8 cellular contexts compared by ENCODE assay signal in the genomic region with DNA sequence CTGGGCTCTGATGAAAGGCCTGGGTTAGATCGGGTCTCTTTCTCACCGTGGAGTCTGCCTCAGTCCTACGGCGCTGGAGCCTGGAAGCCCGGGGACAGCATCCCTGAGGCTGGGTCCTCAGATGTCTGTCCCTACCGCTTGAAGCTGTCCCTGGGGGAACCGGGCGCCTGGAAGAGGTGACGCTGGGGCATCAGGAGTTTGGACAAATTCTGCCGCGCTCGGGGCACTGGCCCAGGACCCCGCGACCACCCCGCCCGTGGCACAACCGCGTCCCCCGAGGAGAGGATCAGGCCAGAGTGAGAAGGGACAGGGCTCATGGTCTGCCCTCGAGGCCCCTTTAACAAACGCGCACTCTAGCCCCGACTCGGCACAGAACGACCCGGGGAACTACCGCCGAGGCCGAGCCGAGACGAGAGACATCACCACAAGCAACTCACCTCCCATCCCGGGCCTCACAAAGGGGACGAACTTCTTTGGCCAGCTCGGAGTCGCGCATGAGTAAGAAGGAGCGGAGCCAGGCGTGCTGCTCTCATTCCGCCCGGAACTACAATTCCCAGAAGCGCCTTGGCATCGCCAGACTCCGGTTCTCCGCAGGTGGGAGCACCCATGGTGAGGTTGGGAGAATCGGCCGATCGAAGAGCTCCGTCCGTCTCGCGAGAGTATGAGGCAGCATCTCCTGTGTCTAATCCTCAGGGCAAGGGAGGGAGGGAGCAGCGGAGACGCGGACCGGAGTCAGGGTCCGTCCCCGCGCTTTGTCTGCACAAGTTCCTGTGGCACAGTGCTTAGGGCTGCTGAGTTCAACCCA. TPM values are rescaled to one million over a fixed set of nuclear protein-coding genes. Genes with fewer than 3 reads are reported as not detected.
DNase-seq lines count a peak whose midpoint lies in the region; ATAC-seq, FAIRE-seq and TF ChIP-seq lines count a peak whose summit lies in the region.
"Not testable (repeated sequence)": the region's sequence is repeated elsewhere in the genome, so short reads cannot be mapped to it uniquely, and the experiment has no call there.

A gene (minus strand): TSS at position 548 of the 805 bp plus-strand sequence. CDS start 663 bp downstream, outside the sequence.

- H3K27ac Mint-ChIP-seq in mesothelial cell of epicardium: peak within 1 kb of the TSS; percentile 75

- in situ Hi-C loops in Caki2 (cut with HindIII; ENCODE audit: low pct_unique_long_range_greater_than_20kb, low sequenced_read_pairs): not testable (repeated sequence)

- peak within 1 kb of the TSS; percentile 65; the same call in 1 of the 2 replicates for H3K9ac ChIP-seq in OCI-LY1 (ENCODE audit: low read length)

- not testable (repeated sequence) for H3K9me3 Mint-ChIP-seq in mesothelial cell of epicardium

- DNase-seq in Caki2 (ENCODE audit: low read depth) (peak; percentile 88), HTR-8/SVneo (ENCODE audit: insufficient read length, low spot score) (peak; percentile 97), activated T-cell treated with anti-CD3 and anti-CD28 coated beads for 4 hours (peak; percentile 45), epithelial cell of prostate (ENCODE audit: low read depth, low spot score) (peak; percentile 29), mesothelial cell of epicardium (ENCODE audit: low spot score in 2 of 2, unreplicated experiment in 2 of 2) (peak; percentile 56 to 74)
- DNase-seq in stimulated activated CD8-positive, alpha-beta memory T cell treated with anti-CD3 and anti-CD28 coated beads, Interleukin-12 subunit alpha, Interleukin-12 subunit beta, amount 100 ng/mL, for 4 hours (ENCODE audit: low read depth): peak; percentile 66

- H3K36me3 ChIP-seq in OCI-LY1 (ENCODE audit: insufficient read depth, low read length): not testable (repeated sequence)

- H3K27ac ChIP-seq in OCI-LY1 (ENCODE audit: low read depth, low read length, poor library complexity, severe bottlenecking); epithelial cell of prostate: not testable (repeated sequence)

- H3K4me3 Mint-ChIP-seq in mesothelial cell of epicardium: peak within 1 kb of the TSS; percentile 77

- H3K4me3 ChIP-seq in OCI-LY1 (ENCODE audit: low read depth, low read length, poor library complexity, severe bottlenecking): peak within 1 kb of the TSS; percentile 66

- H4K20me1 ChIP-seq in OCI-LY1 (ENCODE audit: insufficient read depth, low read length): not testable (repeated sequence)

- peak within 1 kb of the TSS; percentile 65 for H3K4me2 ChIP-seq in OCI-LY1 (ENCODE audit: low read length)

- peak; percentile 99 for FAIRE-seq in HTR-8/SVneo (lab: Jason Lieb, UNC)

- H2AFZ ChIP-seq in OCI-LY1 (ENCODE audit: low read length): not testable (repeated sequence)

- TF ChIP-seq CTCF in OCI-LY1 (IDR thresholded peaks at IDR 0.05; ENCODE audit: low read length); mesothelial cell of epicardium (IDR thresholded peaks at IDR 0.05; ENCODE audit: unreplicated experiment): not testable (repeated sequence)

- not testable (repeated sequence) for H3K4me1 ChIP-seq in OCI-LY1 (ENCODE audit: insufficient read depth, low read length, severe bottlenecking)

- H3K27me3 Mint-ChIP-seq in mesothelial cell of epicardium (ENCODE audit: low read depth): not testable (repeated sequence)

- H3F3A ChIP-seq in OCI-LY1 (ENCODE audit: insufficient read depth, low read length): not testable (repeated sequence)

- not testable (repeated sequence) for H3K27me3 ChIP-seq in OCI-LY1 (ENCODE audit: insufficient read depth, low read length)

- ATAC-seq in GM21526 (IDR thresholded peaks at IDR 0.05; ENCODE audit: low FRiP score, unreplicated experiment): peak; percentile 82

- not testable (repeated sequence) for H3K4me1 Mint-ChIP-seq in mesothelial cell of epicardium

- not testable (repeated sequence) for H3K9me2 ChIP-seq in OCI-LY1 (ENCODE audit: low read depth, low read length)

- not testable (repeated sequence) for H3K9me3 ChIP-seq in OCI-LY1 (ENCODE audit: low read length)

- H3K79me2 ChIP-seq in OCI-LY1 (ENCODE audit: insufficient read depth, low read length): not testable (repeated sequence)

- H3K36me3 Mint-ChIP-seq in mesothelial cell of epicardium: peaks cover 22% of the 10 kb centered on the region

RNA-seq across cellular contexts. Expression of the gene that starts here (rescaled TPM):
- total RNA-seq in Caki2 (2014; rRNA removed; shearing (Covaris generic); ENCODE audit: low replicate concordance): 0.10 TPM in 1 of 2 replicates, not detected in the other
- total RNA-seq in mesothelial cell of epicardium: 20.4 to 21.3 TPM (median 20.9 TPM) in 3 replicates

Comparison
In these comparisons a context has a peak if more than half of its experiments do, and no peak if none do; other contexts are left out.
1. RNA of the gene that starts here (total RNA-seq): 20.4 to 21.3 TPM in mesothelial cell of epicardium; 0.10 TPM in Caki2; every median in the first group is over 10 times any median in the second.
2. Peak in DNase-seq in Caki2; RNA of the gene not detected or under 1 TPM.
3. DNase-seq: peak in every context shown above with its lines; median percentile 97 in HTR-8/SVneo; 88 in Caki2; 66 in stimulated activated CD8-positive, alpha-beta memory T cell treated with anti-CD3 and anti-CD28 coated beads, Interleukin-12 subunit alpha, Interleukin-12 subunit beta, amount 100 ng/mL, for 4 hours; 65 in mesothelial cell of epicardium; 45 in activated T-cell treated with anti-CD3 and anti-CD28 coated beads for 4 hours; 29 in epithelial cell of prostate.